24 cellular contexts compared by ENCODE assay signal in the genomic region with DNA sequence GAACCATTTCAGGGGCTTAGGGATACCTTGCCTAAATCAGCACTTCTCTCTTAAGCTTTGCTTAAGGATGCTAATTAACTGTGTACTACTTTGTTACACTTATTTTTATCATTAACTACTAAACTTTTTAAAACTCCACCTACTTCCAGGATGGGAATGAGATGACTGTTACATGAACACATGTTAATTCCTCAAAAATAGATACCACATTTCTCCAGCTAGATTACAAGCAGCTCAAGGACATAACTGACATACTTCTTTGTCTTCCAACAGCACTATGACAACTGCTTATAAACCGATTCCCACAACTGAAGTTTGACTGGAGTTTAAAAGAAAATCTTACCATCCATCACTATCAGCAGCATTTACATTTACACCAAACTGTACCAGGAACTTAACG.
"Had no signal": no experiment of that assay in that cellular context is flagged by ENCODE, and none has a peak within 500 bp of the region (broad histone marks: within the 10 kb centered on the region; RNA-seq: fewer than 3 reads in every experiment).

No MANE protein-coding gene starts in this region.

- H3K4me1 ChIP-seq: body of pancreas, foreskin keratinocyte, lower lobe of right lung, upper lobe of left lung had no signal

- H3K27ac ChIP-seq: body of pancreas, cardiac muscle cell, foreskin keratinocyte, lower lobe of right lung, thoracic aorta, upper lobe of left lung had no signal

- H3K4me2 ChIP-seq: smooth muscle cell had no signal

- H3K9me3 Mint-ChIP-seq: activated CD4-positive, alpha-beta T cell treated with anti-CD3 and anti-CD28 coated beads, Interleukin-2, amount 10 ng/mL, durations not matched to agents 24 days and 14 days; activated naive CD8-positive, alpha-beta T cell treated with anti-CD3 and anti-CD28 coated beads, Interleukin-2, amount 50 U/mL, for 24 hours; activated T-helper 2 cell treated with anti-CD3 and anti-CD28 coated beads, Interferon-gamma antibody, Interleukin-2, Interleukin-4, amounts not matched to agents 10 μg/mL and 5 μg/mL and 100 μg/mL, durations not matched to agents 14 hours and 24 hours and 36 hours; naive thymus-derived CD8-positive, alpha-beta T cell had no signal

- ATAC-seq: activated CD4-positive, CD25-positive, alpha-beta regulatory T cell treated with anti-CD3 and anti-CD28 coated beads, Interleukin-2, amount 50 U/mL, for 24 hours; activated naive CD8-positive, alpha-beta T cell treated with anti-CD3 and anti-CD28 coated beads, Interleukin-2, amount 50 U/mL, for 24 hours; body of pancreas; foreskin keratinocyte; left lobe of liver; lower lobe of right lung; naive thymus-derived CD8-positive, alpha-beta T cell; sciatic nerve; T-helper 17 cell had no signal

- DNase-seq: activated CD4-positive, alpha-beta T cell treated with anti-CD3 and anti-CD28 coated beads, Interleukin-2, amount 10 ng/mL, durations not matched to agents 24 days and 14 days; activated naive CD4-positive, alpha-beta T cell treated with Interleukin-2 at 50 U/mL for 16 hours; activated naive CD8-positive, alpha-beta T cell treated with anti-CD3 and anti-CD28 coated beads, Interleukin-2, amount 50 U/mL, for 24 hours; activated T-cell treated with anti-CD3 and anti-CD28 coated beads, Interleukin-2, amount 50 U/mL, for 1 hour; anterior cingulate cortex; body of pancreas; effector CD4-positive, alpha-beta T cell; erythroblast; foreskin keratinocyte; kidney; lower lobe of right lung; naive thymus-derived CD8-positive, alpha-beta T cell; stimulated activated CD4-positive, alpha-beta T cell treated with anti-CD3 and anti-CD28 coated beads, Interleukin-15, amount 100 ng/mL, for 24 hours; stimulated activated CD8-positive, alpha-beta memory T cell treated with anti-CD3 and anti-CD28 coated beads, Interleukin-4, amount 100 ng/mL, for 48 hours; stimulated activated naive CD4-positive, alpha-beta T cell; T-helper 17 cell; upper lobe of left lung had no signal

- H3K9me3 ChIP-seq: body of pancreas, lower lobe of right lung, thoracic aorta, upper lobe of left lung had no signal

- H3K27me3 Mint-ChIP-seq: activated CD4-positive, alpha-beta T cell treated with anti-CD3 and anti-CD28 coated beads, Interleukin-2, amount 10 ng/mL, durations not matched to agents 24 days and 14 days; activated naive CD8-positive, alpha-beta T cell treated with anti-CD3 and anti-CD28 coated beads, Interleukin-2, amount 50 U/mL, for 24 hours; naive thymus-derived CD8-positive, alpha-beta T cell; T-helper 17 cell had no signal

- H3K27me3 ChIP-seq: body of pancreas, cardiac muscle cell, foreskin keratinocyte, upper lobe of left lung had no signal

- H3K27ac Mint-ChIP-seq: activated CD4-positive, alpha-beta T cell treated with anti-CD3 and anti-CD28 coated beads, Interleukin-2, amount 10 ng/mL, durations not matched to agents 24 days and 14 days; activated naive CD8-positive, alpha-beta T cell treated with anti-CD3 and anti-CD28 coated beads, Interleukin-2, amount 50 U/mL, for 24 hours; activated T-helper 2 cell treated with anti-CD3 and anti-CD28 coated beads, Interferon-gamma antibody, Interleukin-2, Interleukin-4, amounts not matched to agents 10 μg/mL and 5 μg/mL and 100 μg/mL, durations not matched to agents 14 hours and 24 hours and 36 hours had no signal

- H3K4me3 Mint-ChIP-seq: activated CD4-positive, alpha-beta T cell treated with anti-CD3 and anti-CD28 coated beads, Interleukin-2, amount 10 ng/mL, durations not matched to agents 24 days and 14 days; activated naive CD8-positive, alpha-beta T cell treated with anti-CD3 and anti-CD28 coated beads, Interleukin-2, amount 50 U/mL, for 24 hours; naive thymus-derived CD8-positive, alpha-beta T cell; T-helper 17 cell had no signal

- H3K4me1 Mint-ChIP-seq: activated naive CD8-positive, alpha-beta T cell treated with anti-CD3 and anti-CD28 coated beads, Interleukin-2, amount 50 U/mL, for 24 hours; naive thymus-derived CD8-positive, alpha-beta T cell had no signal

- H3K4me3 ChIP-seq: body of pancreas, cardiac muscle cell, lower lobe of right lung, smooth muscle cell, thoracic aorta, upper lobe of left lung had no signal
